1 cellular context compared by ENCODE assay signal in the genomic region with DNA sequence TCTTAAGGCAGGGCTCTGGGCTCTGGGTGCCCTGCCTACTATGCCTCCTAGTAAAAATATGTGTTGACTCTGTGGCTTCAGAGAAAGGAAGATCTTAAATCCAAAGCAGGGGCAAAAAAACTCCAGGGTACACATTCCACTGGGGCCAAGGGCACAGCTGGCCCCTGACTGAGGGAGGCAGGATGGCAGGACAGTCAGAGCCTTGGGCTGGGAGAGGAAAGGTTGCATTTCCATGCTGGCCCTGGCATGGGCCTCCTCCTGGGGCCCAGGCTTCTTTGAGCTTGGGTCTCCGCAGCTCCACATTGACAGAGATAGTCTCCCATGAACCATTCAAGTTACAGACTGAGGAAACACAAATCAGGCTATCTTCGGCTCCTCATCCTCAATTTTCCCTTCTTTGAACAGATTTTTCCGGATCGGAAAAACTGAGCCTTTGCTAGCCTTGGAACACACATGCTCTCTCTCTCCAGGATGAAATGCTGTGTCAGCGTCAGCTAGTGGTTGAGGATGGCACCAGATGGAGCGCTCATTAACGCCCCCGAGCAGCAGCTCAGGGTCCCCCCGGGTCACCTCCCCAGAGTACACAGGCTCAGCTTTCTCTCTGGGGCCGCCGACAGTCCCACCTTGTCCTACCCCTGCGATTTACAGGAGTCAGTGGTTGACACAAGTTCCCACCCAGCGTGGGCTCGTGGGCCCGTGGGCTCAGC.
TF ChIP-seq lines count a peak whose summit lies in the region.

No MANE protein-coding gene starts in this region.

TF ChIP-seq in IMR-90, 13 proteins besides CTCF, POLR2A, EP300 and RAD21:
- no peak for TF ChIP-seq RFX5 (IDR thresholded peaks at IDR 0.05; ENCODE audit: low read depth, low read length)
- TF ChIP-seq, protein P1, sequence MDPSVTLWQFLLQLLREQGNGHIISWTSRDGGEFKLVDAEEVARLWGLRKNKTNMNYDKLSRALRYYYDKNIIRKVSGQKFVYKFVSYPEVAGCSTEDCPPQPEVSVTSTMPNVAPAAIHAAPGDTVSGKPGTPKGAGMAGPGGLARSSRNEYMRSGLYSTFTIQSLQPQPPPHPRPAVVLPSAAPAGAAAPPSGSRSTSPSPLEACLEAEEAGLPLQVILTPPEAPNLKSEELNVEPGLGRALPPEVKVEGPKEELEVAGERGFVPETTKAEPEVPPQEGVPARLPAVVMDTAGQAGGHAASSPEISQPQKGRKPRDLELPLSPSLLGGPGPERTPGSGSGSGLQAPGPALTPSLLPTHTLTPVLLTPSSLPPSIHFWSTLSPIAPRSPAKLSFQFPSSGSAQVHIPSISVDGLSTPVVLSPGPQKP (IDR thresholded peaks at IDR 0.05; ENCODE audit: borderline replicate concordance, low read depth, low read length) = no peak
- peak; percentile 54 for TF ChIP-seq MAFK (IDR thresholded peaks at IDR 0.05; ENCODE audit: low read depth, low read length)
TF ChIP-seq in IMR-90: peak in this region for 1.
